Comparison of ENCODE assay signal across 8 cellular contexts in genomic region chrX:115560978-115561604, GRCh38. TPM values are rescaled to one million over a fixed set of nuclear protein-coding genes. Genes with fewer than 3 reads are reported as not detected.
DNase-seq lines count a peak whose midpoint lies in the region; ATAC-seq and TF ChIP-seq lines count a peak whose summit lies in the region.

TSS of gene PLS3 (plus strand) at chrX:115561174. CDS start at chrX:115610251, 49,077 bp downstream.

- H3K27ac Mint-ChIP-seq in activated naive CD4-positive, alpha-beta T cell treated with anti-CD3 and anti-CD28 coated beads, Interleukin-2, amount 50 U/mL, for 24 hours = no peak within 1 kb of the TSS
- peak within 1 kb of the TSS; percentile 99 for H3K27ac Mint-ChIP-seq in chondrocyte (ENCODE audit: unreplicated experiment)

- peak within 1 kb of the TSS; percentile 49 for H3K4me3 Mint-ChIP-seq in activated naive CD4-positive, alpha-beta T cell treated with anti-CD3 and anti-CD28 coated beads, Interleukin-2, amount 50 U/mL, for 24 hours
- H3K4me3 Mint-ChIP-seq in chondrocyte (ENCODE audit: unreplicated experiment) = peak within 1 kb of the TSS; percentile 99

- no peaks in the 10 kb centered on the region for H3K36me3 Mint-ChIP-seq in activated naive CD4-positive, alpha-beta T cell treated with anti-CD3 and anti-CD28 coated beads, Interleukin-2, amount 50 U/mL, for 24 hours
- peaks cover 2% of the 10 kb centered on the region for H3K36me3 Mint-ChIP-seq in chondrocyte (ENCODE audit: low read depth)

- peak; percentile 61 for ATAC-seq in HG03139 (IDR thresholded peaks at IDR 0.05; ENCODE audit: unreplicated experiment)

- H3K9me3 ChIP-seq in skeletal muscle satellite cell (replicated peaks; ENCODE audit: low read length) = no peaks in the 10 kb centered on the region

- peaks cover 5% of the 10 kb centered on the region for H3K27me3 Mint-ChIP-seq in activated naive CD4-positive, alpha-beta T cell treated with anti-CD3 and anti-CD28 coated beads, Interleukin-2, amount 50 U/mL, for 24 hours
- no peaks in the 10 kb centered on the region for H3K27me3 Mint-ChIP-seq in chondrocyte (ENCODE audit: low read depth)

- H3K9ac ChIP-seq in skeletal muscle satellite cell (ENCODE audit: low read depth, low read length) = peak within 1 kb of the TSS; percentile 90

- peaks cover 12% of the 10 kb centered on the region for H3K27me3 ChIP-seq in skeletal muscle satellite cell (ENCODE audit: control insufficient read depth, insufficient read depth, low read length)

- H3K4me3 ChIP-seq in skeletal muscle satellite cell (ENCODE audit: low read length) = peak within 1 kb of the TSS; percentile 79

- H3K4me1 Mint-ChIP-seq in activated naive CD4-positive, alpha-beta T cell treated with anti-CD3 and anti-CD28 coated beads, Interleukin-2, amount 50 U/mL, for 24 hours = no peaks in the 10 kb centered on the region
- H3K4me1 Mint-ChIP-seq in chondrocyte (ENCODE audit: low read depth) = peaks cover 51% of the 10 kb centered on the region

- peaks cover 25% of the 10 kb centered on the region for H3K4me1 ChIP-seq in skeletal muscle satellite cell (ENCODE audit: control insufficient read depth, insufficient read depth, low read length)

- no peak for DNase-seq in activated naive CD4-positive, alpha-beta T cell (lab: John Stamatoyannopoulos, UW)
- DNase-seq in chondrocyte (ENCODE audit: low spot score) (peak; percentile 98), inferior parietal cortex (ENCODE audit: extremely low spot score) (peak; percentile 52)
- no peak for DNase-seq in central memory CD4-positive, alpha-beta T cell

- no peaks in the 10 kb centered on the region for H3K9me3 Mint-ChIP-seq in activated naive CD4-positive, alpha-beta T cell treated with anti-CD3 and anti-CD28 coated beads, Interleukin-2, amount 50 U/mL, for 24 hours
- no peaks in the 10 kb centered on the region for H3K9me3 Mint-ChIP-seq in chondrocyte (ENCODE audit: low read depth)

- H3K36me3 ChIP-seq in skeletal muscle satellite cell (ENCODE audit: insufficient read depth, low read length) = no peaks in the 10 kb centered on the region

- TF ChIP-seq CTCF in chondrocyte (IDR thresholded peaks at IDR 0.05) = no peak

- peak within 1 kb of the TSS; percentile 84 for H3K4me2 ChIP-seq in skeletal muscle satellite cell (ENCODE audit: low read length)

TF ChIP-seq in PFSK-1, 5 proteins besides CTCF, POLR2A, EP300 and RAD21:
- peak; percentile 82; the same call in 1 of the 2 replicates for TF ChIP-seq TAF1 (IDR thresholded peaks at IDR 0.05; ENCODE audit: borderline replicate concordance, insufficient read depth, low read length)
- TF ChIP-seq FOXP2 (optimal IDR thresholded peaks at IDR 0.05; ENCODE audit: borderline replicate concordance, extremely low read depth, extremely low read length, insufficient read depth) = no peak
- TF ChIP-seq SIN3A (IDR thresholded peaks at IDR 0.05; ENCODE audit: borderline replicate concordance, insufficient read depth, low read length) = no peak
- peak; percentile 72 for TF ChIP-seq POLR2AphosphoS5 (IDR thresholded peaks at IDR 0.05; ENCODE audit: low read depth, low read length)
- TF ChIP-seq REST (IDR thresholded peaks at IDR 0.05; ENCODE audit: insufficient read depth in 1 of 2, low read depth in 2 of 2, low read length in 2 of 2) = no peak

RNA-seq across cellular contexts. Expression of gene PLS3, which starts in this region (rescaled TPM):
- 65.7 TPM for polyA plus RNA-seq in PFSK-1 (2012; ENCODE audit: insufficient read length, low read depth)
- total RNA-seq in chondrocyte = 587 to 660 TPM (median 642 TPM) in 3 replicates
- total RNA-seq in skeletal muscle satellite cell (2012; rRNA removed) = 144 and 162 TPM in 2 replicates

Comparison
In these comparisons a context has a peak if more than half of its experiments do, and no peak if none do; other contexts are left out.
1. DNase-seq: peak in chondrocyte (single experiment) and inferior parietal cortex (single experiment); none in activated naive CD4-positive, alpha-beta T cell (0 of 4) and central memory CD4-positive, alpha-beta T cell (single experiment).